Comparison of ENCODE assay signal across 1 cellular context in genomic region chr1:85314726-85315125, GRCh38.
TF ChIP-seq lines count a peak whose summit lies in the region.

No MANE protein-coding gene starts in this region.

TF ChIP-seq in SK-N-SH, 30 proteins besides CTCF, POLR2A, EP300 and RAD21:
- TF ChIP-seq RXRA (IDR thresholded peaks at IDR 0.05; ENCODE audit: borderline replicate concordance, low read depth), result no peak; the same call in 1 of the 2 replicates
- TF ChIP-seq POLR2AphosphoS5 (IDR thresholded peaks at IDR 0.05; ENCODE audit: low read depth, low read length), result peak; percentile 58; the same call in 1 of the 2 replicates
- peak; percentile 89 for TF ChIP-seq PBX3 (IDR thresholded peaks at IDR 0.05)
- TF ChIP-seq TCF12 (IDR thresholded peaks at IDR 0.05), result peak; percentile 54; the same call in 1 of the 2 replicates
- TF ChIP-seq JUND (IDR thresholded peaks at IDR 0.05), result peak; percentile 53; the same call in 1 of the 2 replicates
- peak; percentile 50 for TF ChIP-seq FOSL2 (IDR thresholded peaks at IDR 0.05; ENCODE audit: borderline replicate concordance, low read depth)
- no peak for TF ChIP-seq GATA2 (CRISPR knock-in tag; IDR thresholded peaks at IDR 0.05)
